24 cellular contexts compared by ENCODE assay signal in the genomic region with DNA sequence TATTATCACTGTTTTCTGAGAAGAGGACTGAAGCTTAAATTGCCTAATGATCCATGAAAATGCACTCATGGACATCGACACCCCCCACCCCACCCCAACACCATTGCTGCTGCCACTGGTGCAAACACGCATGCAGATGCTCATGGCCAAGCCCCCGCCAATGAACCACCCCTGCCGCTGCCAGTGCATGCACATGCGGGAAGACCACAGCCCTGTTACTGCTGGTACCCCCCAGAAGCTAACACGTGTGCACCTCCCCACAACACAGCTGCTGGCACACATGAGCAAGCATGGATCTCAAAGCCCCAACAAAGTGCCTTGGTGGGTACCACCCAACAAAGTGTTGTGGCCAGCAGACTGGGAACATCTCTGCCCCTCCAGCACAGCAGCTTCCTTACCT.
"Had no signal": no experiment of that assay in that cellular context is flagged by ENCODE, and none has a peak within 500 bp of the region (broad histone marks: within the 10 kb centered on the region; RNA-seq: fewer than 3 reads in every experiment).

No MANE protein-coding gene starts in this region.

- H3K36me3 ChIP-seq: stomach, suprapubic skin, thoracic aorta, thyroid gland, tibial artery, tibial nerve, transverse colon, upper lobe of left lung, upper lobe of right lung, uterus, vagina had no signal

- H3K27ac ChIP-seq: stomach, suprapubic skin, testis, thoracic aorta, thyroid gland, tibial artery, tibial nerve, transverse colon, upper lobe of left lung, upper lobe of right lung, uterus, vagina had no signal

- DNase-seq: stimulated activated CD4-positive, alpha-beta T cell treated with anti-CD3 and anti-CD28 coated beads, Interleukin-2, amount 100 ng/mL, for 48 hours; stimulated activated CD4-positive, alpha-beta T cell treated with anti-CD3 and anti-CD28 coated beads, Interleukin-4, amount 100 ng/mL, for 1 hour; stimulated activated CD4-positive, alpha-beta T cell treated with anti-CD3 and anti-CD28 coated beads, Interleukin-4, amount 100 ng/mL, for 24 hours; stimulated activated CD4-positive, alpha-beta T cell treated with anti-CD3 and anti-CD28 coated beads, Interleukin-4, amount 100 ng/mL, for 4 hours; stimulated activated CD8-positive, alpha-beta memory T cell treated with anti-CD3 and anti-CD28 coated beads, Interleukin-4, amount 100 ng/mL, for 48 hours; stimulated activated naive B cell treated with anti-CD40 and anti-IgM and Interleukin-4, amounts not matched to agents 10 μg/mL and 1 μg/mL and 100 μg/mL, for 72 hours; stimulated activated naive CD4-positive, alpha-beta T cell; stimulated activated naive CD4-positive, alpha-beta T cell treated with Interleukin-2 at 50 U/mL for 16 hours; stimulated activated naive CD8-positive, alpha-beta T cell treated with anti-CD3 and anti-CD28 coated beads, Interleukin-15, amount 100 ng/mL, for 72 hours; stimulated activated naive CD8-positive, alpha-beta T cell treated with anti-CD3 and anti-CD28 coated beads, Interleukin-15, Interleukin-2, amounts not matched to agents 100 U/mL and 50 U/mL, for 24 hours; stomach; substantia nigra; testis; thyroid gland; tibial artery; transverse colon; trophoblast cell; upper lobe of right lung; uterus had no signal

- H3K4me1 ChIP-seq: stomach, suprapubic skin, testis, thyroid gland, tibial artery, tibial nerve, transverse colon, upper lobe of left lung, upper lobe of right lung, uterus, vagina had no signal

- H3K4me3 ChIP-seq: stomach, suprapubic skin, testis, thoracic aorta, thyroid gland, tibial artery, tibial nerve, transverse colon, upper lobe of left lung, upper lobe of right lung, uterus, vagina had no signal

- H3K27me3 ChIP-seq: stomach, suprapubic skin, testis, thyroid gland, tibial artery, tibial nerve, transverse colon, upper lobe of left lung, upper lobe of right lung, uterus, vagina had no signal

- H3K9me3 ChIP-seq: stomach, suprapubic skin, testis, thoracic aorta, thyroid gland, tibial artery, tibial nerve, upper lobe of left lung, upper lobe of right lung, uterus, vagina had no signal
